ENCODE assay signal across 22 cellular contexts in the genomic region with DNA sequence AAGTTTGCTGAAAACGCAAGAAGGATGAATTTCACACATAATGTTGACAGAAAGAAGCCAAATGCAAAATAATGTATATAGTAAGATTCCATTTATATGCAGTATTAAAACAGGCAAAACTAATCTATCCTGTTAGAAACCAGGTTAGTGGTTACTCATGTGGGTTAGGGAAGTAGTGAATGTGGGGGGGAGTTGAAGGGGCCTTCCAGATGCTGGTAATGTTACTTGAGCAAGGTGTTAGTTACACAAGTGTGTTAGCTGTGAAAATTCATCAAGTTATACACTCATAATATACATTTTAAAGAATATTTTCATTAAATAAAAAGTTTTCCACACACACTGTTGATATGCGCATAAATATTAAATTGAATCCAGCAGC.
"Had no signal": no experiment of that assay in that cellular context is flagged by ENCODE, and none has a peak within 500 bp of the region (broad histone marks: within the 10 kb centered on the region; RNA-seq: fewer than 3 reads in every experiment).

No MANE protein-coding gene starts in this region.

- H3K9me3 ChIP-seq: heart right ventricle, neutrophil, ovary, prostate gland, thyroid gland, upper lobe of right lung had no signal

- H3K4me3 ChIP-seq: heart right ventricle, ovary, prostate gland, thyroid gland, upper lobe of right lung had no signal

- H3K9me3 Mint-ChIP-seq: activated naive CD8-positive, alpha-beta T cell treated with anti-CD3 and anti-CD28 coated beads, Interleukin-2, amount 50 U/mL, for 24 hours; activated T-cell treated with anti-CD3 and anti-CD28 coated beads, Interleukin-2, amount 50 U/mL, for 4 hours; nephron had no signal

- H3K4me1 Mint-ChIP-seq: activated naive CD8-positive, alpha-beta T cell treated with anti-CD3 and anti-CD28 coated beads, Interleukin-2, amount 50 U/mL, for 24 hours; nephron had no signal

- H3K4me3 Mint-ChIP-seq: activated naive CD8-positive, alpha-beta T cell treated with anti-CD3 and anti-CD28 coated beads, Interleukin-2, amount 50 U/mL, for 24 hours; activated T-cell treated with anti-CD3 and anti-CD28 coated beads, Interleukin-2, amount 50 U/mL, for 4 hours; nephron had no signal

- H3K27me3 ChIP-seq: heart right ventricle, neutrophil, ovary, thyroid gland, upper lobe of right lung had no signal

- H3K27ac ChIP-seq: epithelial cell of prostate, heart right ventricle, neutrophil, ovary, prostate gland, thyroid gland, upper lobe of right lung had no signal

- ATAC-seq: activated naive CD8-positive, alpha-beta T cell treated with anti-CD3 and anti-CD28 coated beads, Interleukin-2, amount 50 U/mL, for 24 hours; activated T-cell treated with anti-CD3 and anti-CD28 coated beads, Interleukin-2, amount 50 U/mL, for 4 hours; heart right ventricle; left cardiac atrium; stimulated activated naive CD8-positive, alpha-beta T cell treated with anti-CD3 and anti-CD28 coated beads, Interleukin-15, Interleukin-2, amounts not matched to agents 100 U/mL and 50 U/mL, for 24 hours; upper lobe of right lung had no signal

- DNase-seq: activated CD4-positive, alpha-beta T cell treated with anti-CD3 and anti-CD28 coated beads for 4 hours; activated CD4-positive, alpha-beta T cell treated with anti-CD3 and anti-CD28 coated beads, Interleukin-2, amount 50 U/mL, for 48 hours; activated CD4-positive, CD25-positive, alpha-beta regulatory T cell; activated CD8-positive, alpha-beta memory T cell treated with anti-CD3 and anti-CD28 coated beads, Interleukin-2, amount 50 U/mL, for 48 hours; activated naive CD4-positive, alpha-beta T cell treated with anti-CD3 and anti-CD28 coated beads, Interleukin-2, amount 50 U/mL, for 16 hours; activated naive CD8-positive, alpha-beta T cell treated with anti-CD3 and anti-CD28 coated beads, Interleukin-2, amount 50 U/mL, for 24 hours; activated T-cell treated with anti-CD3 and anti-CD28 coated beads, Interleukin-2, amount 50 U/mL, for 4 hours; cerebellar nuclear complex; heart right ventricle; islet precursor cell; left cardiac atrium; ovary; stimulated activated CD4-positive, alpha-beta T cell treated with anti-CD3 and anti-CD28 coated beads, Interleukin-4, amount 100 ng/mL, for 1 hour; stimulated activated naive CD8-positive, alpha-beta T cell treated with anti-CD3 and anti-CD28 coated beads, Interleukin-15, Interleukin-2, amounts not matched to agents 100 U/mL and 50 U/mL, for 24 hours; substantia nigra; T1000; thyroid gland; upper lobe of right lung had no signal

- H3K27ac Mint-ChIP-seq: activated naive CD8-positive, alpha-beta T cell treated with anti-CD3 and anti-CD28 coated beads, Interleukin-2, amount 50 U/mL, for 24 hours; nephron had no signal

- H3K36me3 ChIP-seq: neutrophil, ovary, prostate gland, thyroid gland had no signal

- H3K27me3 Mint-ChIP-seq: activated naive CD8-positive, alpha-beta T cell treated with anti-CD3 and anti-CD28 coated beads, Interleukin-2, amount 50 U/mL, for 24 hours had no signal
